Comparison of ENCODE assay signal across 8 cellular contexts in genomic region chr3:48268381-48268935, GRCh38.
DNase-seq lines count a peak whose midpoint lies in the region; ATAC-seq and TF ChIP-seq lines count a peak whose summit lies in the region.

No MANE protein-coding gene starts in this region.

- peak overlapping the region; percentile 29 for H3K4me3 ChIP-seq in epithelial cell of esophagus (ENCODE audit: low read length)

- no peak for TF ChIP-seq CTCF in epithelial cell of esophagus (IDR thresholded peaks at IDR 0.05; ENCODE audit: insufficient read depth, low read depth, low read length, missing control alignments)

- DNase-seq in HPDE6-E6E7 (ENCODE audit: extremely low spot score) (peak; percentile 43), epithelial cell of esophagus (ENCODE audit: low read depth) (peak; percentile 99), GM19238 (ENCODE audit: insufficient read length, low spot score) (no peak), D341Med (ENCODE audit: low spot score) (no peak)
- peak; percentile 86 to 90 for DNase-seq in activated CD4-positive, alpha-beta T cell treated with anti-CD3 and anti-CD28 coated beads, Interleukin-2, amount 50 U/mL, for 4 hours
- DNase-seq in stimulated activated CD4-positive, alpha-beta T cell treated with anti-CD3 and anti-CD28 coated beads, Interleukin-2, amount 100 ng/mL, for 4 hours (ENCODE audit: low read depth) = peak; percentile 91

- ATAC-seq in GM19397 (IDR thresholded peaks at IDR 0.05; ENCODE audit: unreplicated experiment) (no peak), HG02678 (IDR thresholded peaks at IDR 0.05; ENCODE audit: unreplicated experiment) (no peak)

Comparison
In these comparisons a context has a peak if more than half of its experiments do, and no peak if none do; other contexts are left out.
1. DNase-seq: peak in HPDE6-E6E7 (single experiment), activated CD4-positive, alpha-beta T cell treated with anti-CD3 and anti-CD28 coated beads, Interleukin-2, amount 50 U/mL, for 4 hours (2 of 2), epithelial cell of esophagus (single experiment) and stimulated activated CD4-positive, alpha-beta T cell treated with anti-CD3 and anti-CD28 coated beads, Interleukin-2, amount 100 ng/mL, for 4 hours (single experiment); none in GM19238 (single experiment) and D341Med (single experiment).